In the genomic region with DNA sequence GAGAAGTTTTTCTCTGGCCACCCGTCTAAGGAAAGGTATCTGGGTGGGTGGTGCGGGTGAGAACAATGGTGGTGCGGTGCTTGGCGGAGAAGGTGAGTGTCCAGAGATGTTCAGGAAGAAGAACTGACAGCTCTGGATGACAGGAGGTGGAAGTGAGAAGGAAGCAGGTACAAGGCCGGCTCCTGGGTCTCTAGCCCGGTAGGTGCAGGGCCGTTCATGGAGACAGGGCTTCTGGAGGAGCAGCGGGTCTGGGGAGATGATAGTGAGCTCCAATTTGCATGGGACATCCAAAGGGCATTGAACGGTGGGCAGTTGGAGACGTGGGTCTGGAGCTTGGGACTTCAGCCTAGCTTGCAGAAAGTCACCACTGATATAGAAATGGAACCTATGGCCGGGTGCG, we compare ENCODE assay signal across 9 cellular contexts. TPM values are rescaled to one million over a fixed set of nuclear protein-coding genes. Genes with fewer than 3 reads are reported as not detected.
A peak's percentile ranks its signal among the peaks of the same experiment; 100 is the strongest.
DNase-seq lines count a peak whose midpoint lies in the region; ATAC-seq, FAIRE-seq and TF ChIP-seq lines count a peak whose summit lies in the region.
"Had no signal": no experiment of that assay in that cellular context is flagged by ENCODE, and none has a peak within 500 bp of the region (broad histone marks: within the 10 kb centered on the region; RNA-seq: fewer than 3 reads in every experiment).

No MANE protein-coding gene starts in this region.

- H3K9me3 ChIP-seq in HepG2 (ENCODE audit: low read length) (no peaks in the 10 kb centered on the region), right lobe of liver (no peaks in the 10 kb centered on the region), astrocyte (ENCODE audit: insufficient read depth, low read depth, low read length) (no peaks in the 10 kb centered on the region)

- TF ChIP-seq POLR2A in HepG2 (IDR thresholded peaks at IDR 0.05; ENCODE audit: insufficient read depth in 1 of 2, low read depth in 2 of 2, low read length in 2 of 2): no peak
- no peak for TF ChIP-seq POLR2A in right lobe of liver (IDR thresholded peaks at IDR 0.05)

- no peaks in the 10 kb centered on the region for H3K36me3 ChIP-seq in HepG2 (replicated peaks in 1 of 2; ENCODE audit: control insufficient read depth in 1 of 2, insufficient read depth in 2 of 2, low read length in 2 of 2)
- H3K36me3 ChIP-seq in right lobe of liver: no peaks in the 10 kb centered on the region
- H3K36me3 ChIP-seq in astrocyte (ENCODE audit: insufficient read depth, low read length): no peaks in the 10 kb centered on the region

- H3K27me3 ChIP-seq in HepG2 (ENCODE audit: control insufficient read depth in 1 of 2, insufficient read depth in 2 of 2, low read length in 2 of 2) (peaks cover 0 to 3% of the 10 kb centered on the region in 2 experiments; a peak in 1 of 5 replicates), right lobe of liver (no peaks in the 10 kb centered on the region), astrocyte (ENCODE audit: insufficient read depth, low read length) (no peaks in the 10 kb centered on the region)

- peaks cover 3% of the 10 kb centered on the region for H3K9me3 Mint-ChIP-seq in astrocyte (ENCODE audit: unreplicated experiment)
- no peaks in the 10 kb centered on the region for H3K9me3 Mint-ChIP-seq in natural killer cell

- no peak for TF ChIP-seq RAD21 in HepG2 (CRISPR knock-in tag; IDR thresholded peaks at IDR 0.05)

- TF ChIP-seq CTCF in HepG2 (CRISPR knock-in tag; IDR thresholded peaks at IDR 0.05): no peak
- TF ChIP-seq CTCF in right lobe of liver (IDR thresholded peaks at IDR 0.05): no peak
- TF ChIP-seq CTCF in astrocyte (IDR thresholded peaks at IDR 0.05; ENCODE audit: insufficient read depth, low read depth, low read length): no peak
- TF ChIP-seq CTCF in natural killer cell (IDR thresholded peaks at IDR 0.05): no peak

- H3K4me1 ChIP-seq in HepG2 (ENCODE audit: insufficient read depth, low read length) (peaks cover 8% of the 10 kb centered on the region; the same call in 1 of the 2 replicates), right lobe of liver (no peaks in the 10 kb centered on the region), astrocyte (ENCODE audit: insufficient read depth, low read length) (no peaks in the 10 kb centered on the region)

- POLR2A ChIA-PET in HepG2 (lab: Yijun Ruan, JAX): no interaction called here

- no peaks in the 10 kb centered on the region for H3K36me3 Mint-ChIP-seq in astrocyte (ENCODE audit: low read depth, unreplicated experiment)
- H3K36me3 Mint-ChIP-seq in natural killer cell: no peaks in the 10 kb centered on the region

- H3K27me3 Mint-ChIP-seq in astrocyte (ENCODE audit: low read depth, unreplicated experiment) (peaks cover 24% of the 10 kb centered on the region), natural killer cell (ENCODE audit: low read depth in 2 of 2) (peaks cover 17 to 26% of the 10 kb centered on the region in 2 donors)

- TF ChIP-seq EP300 in HepG2 (IDR thresholded peaks at IDR 0.05; ENCODE audit: low read depth in 2 of 2, low read length in 2 of 2): no peak
- TF ChIP-seq EP300 in HepG2 (CRISPR knock-in tag; IDR thresholded peaks at IDR 0.05; ENCODE audit: borderline replicate concordance): no peak

- H3K4me1 Mint-ChIP-seq in astrocyte (ENCODE audit: low read depth, unreplicated experiment) (no peaks in the 10 kb centered on the region), natural killer cell (peaks cover 5% of the 10 kb centered on the region in 2 donors)

- WGBS in HepG2 (ENCODE audit: low lambda C conversion rate): 50% methylated on average over 12 of the region's 12 CpGs
- WGBS in right lobe of liver (ENCODE audit: insufficient coverage, low coverage, low lambda C conversion rate, missing lambda C conversion rate): 85% methylated on average over 9 of the region's 12 CpGs

- H3K9ac ChIP-seq in HepG2 (ENCODE audit: insufficient read depth, low read depth, low read length): no peak overlapping the region
- no peak overlapping the region for H3K9ac ChIP-seq in astrocyte (ENCODE audit: low read length)

- in situ Hi-C loops in HepG2 (cut with HindIII; ENCODE audit: extremely low pct_ligation_motif_present, low pct_unique_long_range_greater_than_20kb): no loop called here

- H3K27ac ChIP-seq in HepG2 (ENCODE audit: extremely low read length, insufficient read depth, low read length) (no peak overlapping the region), right lobe of liver (no peak overlapping the region), astrocyte (ENCODE audit: low read depth, low read length) (no peak overlapping the region)

- no TSS peak for BruUV-seq in HepG2 (replicated peaks; lab: Mats Ljungman, UMichigan)

- H3K4me2 ChIP-seq in HepG2 (ENCODE audit: low read depth, low read length) (peak overlapping the region; percentile 81), astrocyte (ENCODE audit: low read length) (peak overlapping the region; percentile 55)

- H3K4me3 Mint-ChIP-seq in astrocyte (ENCODE audit: unreplicated experiment): peak overlapping the region; percentile 83
- peak overlapping the region; percentile 80 for H3K4me3 Mint-ChIP-seq in natural killer cell

- H3K27ac Mint-ChIP-seq in astrocyte (ENCODE audit: unreplicated experiment): peak overlapping the region; percentile 69
- H3K27ac Mint-ChIP-seq in natural killer cell: peak overlapping the region in 1 of 2 donors; percentile 77

- no peak overlapping the region for H2AFZ ChIP-seq in HepG2 (ENCODE audit: low read length)
- H2AFZ ChIP-seq in astrocyte (ENCODE audit: low read depth, low read length): no peak overlapping the region

- H3K4me3 ChIP-seq in HepG2 (replicated peaks in 1 of 3; ENCODE audit: insufficient read depth in 1 of 3, low read depth in 2 of 3, low read length in 3 of 3): peak overlapping the region in 2 of 3 experiments; percentile 38 to 60; a peak in 5 of 6 replicates
- H3K4me3 ChIP-seq in right lobe of liver: no peak overlapping the region
- no peak overlapping the region for H3K4me3 ChIP-seq in astrocyte (ENCODE audit: insufficient read depth, low read depth, low read length)

- FAIRE-seq in HepG2 (lab: Jason Lieb, UNC) (no peak), astrocyte (lab: Jason Lieb, UNC) (no peak)
- FAIRE-seq: GM12891 had no signal

- no peaks in the 10 kb centered on the region for H4K20me1 ChIP-seq in HepG2 (ENCODE audit: insufficient read depth, low read length)
- H4K20me1 ChIP-seq in astrocyte (ENCODE audit: insufficient read depth, low read length): no peaks in the 10 kb centered on the region

- H3K79me2 ChIP-seq in HepG2 (ENCODE audit: insufficient read depth, low read length) (no peaks in the 10 kb centered on the region), astrocyte (ENCODE audit: insufficient read depth, low read length) (no peaks in the 10 kb centered on the region)

- intact Hi-C loops in HepG2 (cut with micrococcal nuclease; ENCODE audit: unreplicated experiment) (no loop called here), right lobe of liver (cut with DNase I) (no loop called here), natural killer cell (cut with micrococcal nuclease) (no loop called here)

- CTCF ChIA-PET in HepG2 (lab: Yijun Ruan, JAX; ENCODE audit: low intra/inter-chr PET ratio, low total read pairs): no interaction called here

- no peak for DNase-seq in HepG2 (ENCODE audit: low spot score)
- no peak for DNase-seq in right lobe of liver
- DNase-seq in astrocyte (ENCODE audit: low read depth): no peak
- DNase-seq in natural killer cell: no peak
- DNase-seq in anterior cingulate cortex (lab: John Stamatoyannopoulos, UW): no peak

- no peak for ATAC-seq in HepG2
- no peak for ATAC-seq in right lobe of liver
- no peak for ATAC-seq in natural killer cell
- ATAC-seq in GM19455 (IDR thresholded peaks at IDR 0.05; ENCODE audit: unreplicated experiment): no peak
- ATAC-seq in HG02798 (IDR thresholded peaks at IDR 0.05; ENCODE audit: poor library complexity, unreplicated experiment): no peak
- no peak for ATAC-seq in HG02840 (IDR thresholded peaks at IDR 0.05; ENCODE audit: low FRiP score, unreplicated experiment)

RNA-seq across cellular contexts. Expression of a gene that starts 1.0 kb away (rescaled TPM):
- total RNA-seq in HepG2 (2016; rRNA removed; fragmentation: Illumina TruSeq; extraction: Trizol) (6.4 and 7.2 TPM in 2 replicates), right lobe of liver (1 to 10 TPM; 1.8 to 4.6 (median 3.2) TPM), astrocyte (4.3 and 5.7 TPM in 2 replicates), natural killer cell (10 to 100 TPM in 2 of 3 donors, 1 to 10 TPM in 1; 9.3 to 14.9 (median 10.1) TPM)
- total RNA-seq in HepG2 (2016; cell fraction: cytosol; rRNA removed; fragmentation: Illumina TruSeq; extraction: Trizol; ENCODE audit: low read depth): 1.9 and 2.1 TPM in 2 replicates
- 7.4 and 7.7 TPM in 2 replicates for total RNA-seq in HepG2 (2016; cell fraction: insoluble cytoplasmic fraction; rRNA removed; fragmentation: Illumina TruSeq; extraction: Trizol)
- total RNA-seq in HepG2 (2016; cell fraction: membrane; rRNA removed; fragmentation: Illumina TruSeq; extraction: Trizol): 2.3 and 2.8 TPM in 2 replicates
- total RNA-seq in HepG2 (2016; cell fraction: nucleus; rRNA removed; fragmentation: Illumina TruSeq; extraction: Trizol): 4.9 TPM in 2 replicates
- polyA plus RNA-seq in HepG2 (2011; rRNA removed): 6.7 and 11.9 TPM in 2 replicates
- 9.6 TPM in 2 replicates for polyA plus RNA-seq in HepG2 (2011; cell fraction: cytosol; rRNA removed)
- 24.2 and 27.2 TPM in 2 replicates for polyA plus RNA-seq in HepG2 (2011; cell fraction: nucleus; rRNA removed)
- 8.4 and 8.7 TPM in 2 replicates for polyA plus RNA-seq in HepG2 (2012)
- polyA plus RNA-seq in HepG2 (2016; cell fraction: cytosol; fragmentation: Illumina TruSeq; extraction: Trizol; ENCODE audit: low read depth): 2.7 and 3.4 TPM in 2 replicates
- polyA plus RNA-seq in HepG2 (2016; cell fraction: insoluble cytoplasmic fraction; fragmentation: Illumina TruSeq; extraction: Trizol; ENCODE audit: low read depth): 9.2 and 9.7 TPM in 2 replicates
- 2.9 and 3.7 TPM in 2 replicates for polyA plus RNA-seq in HepG2 (2016; cell fraction: membrane; fragmentation: Illumina TruSeq; extraction: Trizol; ENCODE audit: low read depth)
- polyA plus RNA-seq in HepG2 (2016; cell fraction: nucleus; fragmentation: Illumina TruSeq; extraction: Trizol; ENCODE audit: insufficient read depth, low read depth): 11.3 and 15.3 TPM in 2 replicates
- polyA minus RNA-seq in HepG2 (2011; rRNA and poly(A)+ RNA removed; ENCODE audit: low replicate concordance): 15.1 and 27.7 TPM in 2 replicates
- polyA minus RNA-seq in HepG2 (2011; cell fraction: cytosol; rRNA and poly(A)+ RNA removed): 3.5 and 6.2 TPM in 2 replicates
- 10.6 and 10.7 TPM in 2 replicates for polyA minus RNA-seq in HepG2 (2011; cell fraction: nucleus; rRNA and poly(A)+ RNA removed)

RNA-seq across cellular contexts. Expression of a gene that starts 17.3 kb away (rescaled TPM):
- total RNA-seq in HepG2 (2016; rRNA removed; fragmentation: Illumina TruSeq; extraction: Trizol) (6.1 and 27.3 TPM in 2 replicates), right lobe of liver (1 to 10 TPM; 2.8 to 4.8 (median 4.2) TPM), astrocyte (17.8 and 21.5 TPM in 2 replicates), natural killer cell (10 to 100 TPM; 64.3 to 69.1 (median 68.4) TPM)
- total RNA-seq in HepG2 (2016; cell fraction: cytosol; rRNA removed; fragmentation: Illumina TruSeq; extraction: Trizol; ENCODE audit: low read depth): 14.6 and 17.7 TPM in 2 replicates
- total RNA-seq in HepG2 (2016; cell fraction: insoluble cytoplasmic fraction; rRNA removed; fragmentation: Illumina TruSeq; extraction: Trizol): 6.0 and 25.5 TPM in 2 replicates
- 14.0 and 19.5 TPM in 2 replicates for total RNA-seq in HepG2 (2016; cell fraction: membrane; rRNA removed; fragmentation: Illumina TruSeq; extraction: Trizol)
- 99.2 and 110 TPM in 2 replicates for total RNA-seq in HepG2 (2016; cell fraction: nucleus; rRNA removed; fragmentation: Illumina TruSeq; extraction: Trizol)
- 5.3 and 6.4 TPM in 2 replicates for polyA plus RNA-seq in HepG2 (2011; rRNA removed)
- polyA plus RNA-seq in HepG2 (2011; cell fraction: cytosol; rRNA removed): 0.75 and 0.78 TPM in 2 replicates
- 35.4 and 41.9 TPM in 2 replicates for polyA plus RNA-seq in HepG2 (2011; cell fraction: nucleus; rRNA removed)
- 5.0 and 6.5 TPM in 2 replicates for polyA plus RNA-seq in HepG2 (2012)
- polyA plus RNA-seq in HepG2 (2016; cell fraction: cytosol; fragmentation: Illumina TruSeq; extraction: Trizol; ENCODE audit: low read depth): 0.52 and 0.75 TPM in 2 replicates
- 3.5 and 3.9 TPM in 2 replicates for polyA plus RNA-seq in HepG2 (2016; cell fraction: insoluble cytoplasmic fraction; fragmentation: Illumina TruSeq; extraction: Trizol; ENCODE audit: low read depth)
- polyA plus RNA-seq in HepG2 (2016; cell fraction: membrane; fragmentation: Illumina TruSeq; extraction: Trizol; ENCODE audit: low read depth): 1.1 and 1.4 TPM in 2 replicates
- polyA plus RNA-seq in HepG2 (2016; cell fraction: nucleus; fragmentation: Illumina TruSeq; extraction: Trizol; ENCODE audit: insufficient read depth, low read depth): 29.7 and 37.1 TPM in 2 replicates
- 49.0 and 88.6 TPM in 2 replicates for polyA minus RNA-seq in HepG2 (2011; rRNA and poly(A)+ RNA removed; ENCODE audit: low replicate concordance)
- polyA minus RNA-seq in HepG2 (2011; cell fraction: cytosol; rRNA and poly(A)+ RNA removed): 2.3 and 3.1 TPM in 2 replicates
- polyA minus RNA-seq in HepG2 (2011; cell fraction: nucleus; rRNA and poly(A)+ RNA removed): 267 and 288 TPM in 2 replicates

Comparison
In these comparisons a context has a peak if more than half of its experiments do, and no peak if none do; other contexts are left out.
1. H3K4me3 ChIP-seq: peak in HepG2 (2 of 3); none in right lobe of liver (0 of 3) and astrocyte (single experiment).